In the genomic region with DNA sequence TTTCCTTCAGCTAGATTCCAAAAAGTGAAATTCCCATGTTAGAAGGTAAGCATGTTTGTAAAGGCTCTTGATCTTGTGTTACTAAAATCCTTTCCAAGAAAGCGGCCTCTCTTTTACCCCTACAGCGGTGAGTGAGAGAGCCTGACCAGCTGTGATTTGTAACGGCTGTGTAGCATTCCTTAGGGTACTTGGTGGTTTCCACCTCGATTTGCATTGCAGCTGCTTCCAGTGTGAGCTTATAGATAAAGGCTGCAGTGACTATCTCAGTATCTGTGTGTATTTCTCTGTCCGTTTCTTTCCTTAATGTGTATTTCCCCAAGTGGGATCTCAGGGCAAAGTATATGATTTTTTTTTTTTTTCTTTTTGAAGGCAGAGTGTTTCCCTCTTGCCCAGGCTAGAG, we compare ENCODE assay signal across 1 cellular context.
A peak's percentile ranks its signal among the peaks of the same experiment; 100 is the strongest.
TF ChIP-seq lines count a peak whose summit lies in the region.

No MANE protein-coding gene starts in this region.

TF ChIP-seq in K562, 482 proteins besides CTCF, POLR2A, EP300 and RAD21 (continued from another document and continues in another):
- TF ChIP-seq, protein P1, sequence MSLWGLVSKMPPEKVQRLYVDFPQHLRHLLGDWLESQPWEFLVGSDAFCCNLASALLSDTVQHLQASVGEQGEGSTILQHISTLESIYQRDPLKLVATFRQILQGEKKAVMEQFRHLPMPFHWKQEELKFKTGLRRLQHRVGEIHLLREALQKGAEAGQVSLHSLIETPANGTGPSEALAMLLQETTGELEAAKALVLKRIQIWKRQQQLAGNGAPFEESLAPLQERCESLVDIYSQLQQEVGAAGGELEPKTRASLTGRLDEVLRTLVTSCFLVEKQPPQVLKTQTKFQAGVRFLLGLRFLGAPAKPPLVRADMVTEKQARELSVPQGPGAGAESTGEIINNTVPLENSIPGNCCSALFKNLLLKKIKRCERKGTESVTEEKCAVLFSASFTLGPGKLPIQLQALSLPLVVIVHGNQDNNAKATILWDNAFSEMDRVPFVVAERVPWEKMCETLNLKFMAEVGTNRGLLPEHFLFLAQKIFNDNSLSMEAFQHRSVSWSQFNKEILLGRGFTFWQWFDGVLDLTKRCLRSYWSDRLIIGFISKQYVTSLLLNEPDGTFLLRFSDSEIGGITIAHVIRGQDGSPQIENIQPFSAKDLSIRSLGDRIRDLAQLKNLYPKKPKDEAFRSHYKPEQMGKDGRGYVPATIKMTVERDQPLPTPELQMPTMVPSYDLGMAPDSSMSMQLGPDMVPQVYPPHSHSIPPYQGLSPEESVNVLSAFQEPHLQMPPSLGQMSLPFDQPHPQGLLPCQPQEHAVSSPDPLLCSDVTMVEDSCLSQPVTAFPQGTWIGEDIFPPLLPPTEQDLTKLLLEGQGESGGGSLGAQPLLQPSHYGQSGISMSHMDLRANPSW (CRISPR knock-in tag; IDR thresholded peaks at IDR 0.05), result no peak
- TF ChIP-seq BHLHE40 (IDR thresholded peaks at IDR 0.05; ENCODE audit: low read length) (no peak), AFF1 (IDR thresholded peaks at IDR 0.05; ENCODE audit: low read depth in 1 of 2, partially characterized antibody in 2 of 2) (no peak), MTA3 (IDR thresholded peaks at IDR 0.05; ENCODE audit: borderline replicate concordance) (no peak), ZNF146 (CRISPR knock-in tag; IDR thresholded peaks at IDR 0.05; ENCODE audit: unreplicated experiment) (peak; percentile 20), POLR2AphosphoS5 (IDR thresholded peaks at IDR 0.05; ENCODE audit: control insufficient read depth, insufficient read depth, low read depth, low read length) (no peak), TCF7 (IDR thresholded peaks at IDR 0.05; ENCODE audit: borderline replicate concordance) (no peak), NR2C2 (CRISPR knock-in tag; IDR thresholded peaks at IDR 0.05) (no peak), NR2C2 (tag; IDR thresholded peaks at IDR 0.05) (no peak), STAT5A (IDR thresholded peaks at IDR 0.05; ENCODE audit: borderline replicate concordance, low read length) (0 out of 2 replicates have a peak, but pooled peaks have one; percentile 18), ZBTB26 (CRISPR knock-in tag; IDR thresholded peaks at IDR 0.05) (no peak), THAP7 (CRISPR knock-in tag; IDR thresholded peaks at IDR 0.05) (no peak), HDAC1 (IDR thresholded peaks at IDR 0.05) (peak in 1 of 2 experiments; percentile 73; a peak in 2 of 4 replicates), TAL1 (IDR thresholded peaks at IDR 0.05) (peak; percentile 47; the same call in 1 of the 2 replicates), ZNF717 (CRISPR knock-in tag; IDR thresholded peaks at IDR 0.05) (no peak), MCM2 (IDR thresholded peaks at IDR 0.05; ENCODE audit: low read depth) (no peak), NFXL1 (CRISPR knock-in tag; IDR thresholded peaks at IDR 0.05) (no peak), ELF2 (CRISPR knock-in tag; IDR thresholded peaks at IDR 0.05) (no peak), ARID1B (IDR thresholded peaks at IDR 0.05) (peak; percentile 30; the same call in 1 of the 2 replicates), ZNF584 (CRISPR knock-in tag; IDR thresholded peaks at IDR 0.05; ENCODE audit: low read depth) (no peak), RCOR1 (IDR thresholded peaks at IDR 0.05; ENCODE audit: borderline replicate concordance in 1 of 2, low read depth in 2 of 2, low read length in 2 of 2) (peak; percentile 60 to 90; a peak in 3 of 4 replicates), SETDB1 (IDR thresholded peaks at IDR 0.05; ENCODE audit: low read length) (no peak), ASH1L (IDR thresholded peaks at IDR 0.05; ENCODE audit: borderline replicate concordance, low read depth, partially characterized antibody) (no peak), TBL1XR1 (IDR thresholded peaks at IDR 0.05; ENCODE audit: low read length in 2 of 2) (no peak), CBFB (CRISPR knock-in tag; IDR thresholded peaks at IDR 0.05) (no peak), KDM1A (IDR thresholded peaks at IDR 0.05) (peak; percentile 94), CBFA2T2 (conservative IDR thresholded peaks at IDR 0.05) (peak; percentile 59), ZZZ3 (IDR thresholded peaks at IDR 0.05) (no peak), ZKSCAN1 (IDR thresholded peaks at IDR 0.05; ENCODE audit: low read depth, low read length) (no peak), TCF3 (CRISPR knock-in tag; IDR thresholded peaks at IDR 0.05) (peak; percentile 37), NFE2L1 (tag; IDR thresholded peaks at IDR 0.05; ENCODE audit: borderline replicate concordance, low read depth) (no peak), CHD1 (IDR thresholded peaks at IDR 0.05; ENCODE audit: low read length) (no peak), SP2 (IDR thresholded peaks at IDR 0.05; ENCODE audit: extremely low read depth, low read depth, low read length, poor library complexity, severe bottlenecking) (no peak), THRAP3 (IDR thresholded peaks at IDR 0.05; ENCODE audit: borderline replicate concordance) (no peak), ZKSCAN8 (CRISPR knock-in tag; IDR thresholded peaks at IDR 0.05) (no peak)
- TF ChIP-seq, protein P2, sequence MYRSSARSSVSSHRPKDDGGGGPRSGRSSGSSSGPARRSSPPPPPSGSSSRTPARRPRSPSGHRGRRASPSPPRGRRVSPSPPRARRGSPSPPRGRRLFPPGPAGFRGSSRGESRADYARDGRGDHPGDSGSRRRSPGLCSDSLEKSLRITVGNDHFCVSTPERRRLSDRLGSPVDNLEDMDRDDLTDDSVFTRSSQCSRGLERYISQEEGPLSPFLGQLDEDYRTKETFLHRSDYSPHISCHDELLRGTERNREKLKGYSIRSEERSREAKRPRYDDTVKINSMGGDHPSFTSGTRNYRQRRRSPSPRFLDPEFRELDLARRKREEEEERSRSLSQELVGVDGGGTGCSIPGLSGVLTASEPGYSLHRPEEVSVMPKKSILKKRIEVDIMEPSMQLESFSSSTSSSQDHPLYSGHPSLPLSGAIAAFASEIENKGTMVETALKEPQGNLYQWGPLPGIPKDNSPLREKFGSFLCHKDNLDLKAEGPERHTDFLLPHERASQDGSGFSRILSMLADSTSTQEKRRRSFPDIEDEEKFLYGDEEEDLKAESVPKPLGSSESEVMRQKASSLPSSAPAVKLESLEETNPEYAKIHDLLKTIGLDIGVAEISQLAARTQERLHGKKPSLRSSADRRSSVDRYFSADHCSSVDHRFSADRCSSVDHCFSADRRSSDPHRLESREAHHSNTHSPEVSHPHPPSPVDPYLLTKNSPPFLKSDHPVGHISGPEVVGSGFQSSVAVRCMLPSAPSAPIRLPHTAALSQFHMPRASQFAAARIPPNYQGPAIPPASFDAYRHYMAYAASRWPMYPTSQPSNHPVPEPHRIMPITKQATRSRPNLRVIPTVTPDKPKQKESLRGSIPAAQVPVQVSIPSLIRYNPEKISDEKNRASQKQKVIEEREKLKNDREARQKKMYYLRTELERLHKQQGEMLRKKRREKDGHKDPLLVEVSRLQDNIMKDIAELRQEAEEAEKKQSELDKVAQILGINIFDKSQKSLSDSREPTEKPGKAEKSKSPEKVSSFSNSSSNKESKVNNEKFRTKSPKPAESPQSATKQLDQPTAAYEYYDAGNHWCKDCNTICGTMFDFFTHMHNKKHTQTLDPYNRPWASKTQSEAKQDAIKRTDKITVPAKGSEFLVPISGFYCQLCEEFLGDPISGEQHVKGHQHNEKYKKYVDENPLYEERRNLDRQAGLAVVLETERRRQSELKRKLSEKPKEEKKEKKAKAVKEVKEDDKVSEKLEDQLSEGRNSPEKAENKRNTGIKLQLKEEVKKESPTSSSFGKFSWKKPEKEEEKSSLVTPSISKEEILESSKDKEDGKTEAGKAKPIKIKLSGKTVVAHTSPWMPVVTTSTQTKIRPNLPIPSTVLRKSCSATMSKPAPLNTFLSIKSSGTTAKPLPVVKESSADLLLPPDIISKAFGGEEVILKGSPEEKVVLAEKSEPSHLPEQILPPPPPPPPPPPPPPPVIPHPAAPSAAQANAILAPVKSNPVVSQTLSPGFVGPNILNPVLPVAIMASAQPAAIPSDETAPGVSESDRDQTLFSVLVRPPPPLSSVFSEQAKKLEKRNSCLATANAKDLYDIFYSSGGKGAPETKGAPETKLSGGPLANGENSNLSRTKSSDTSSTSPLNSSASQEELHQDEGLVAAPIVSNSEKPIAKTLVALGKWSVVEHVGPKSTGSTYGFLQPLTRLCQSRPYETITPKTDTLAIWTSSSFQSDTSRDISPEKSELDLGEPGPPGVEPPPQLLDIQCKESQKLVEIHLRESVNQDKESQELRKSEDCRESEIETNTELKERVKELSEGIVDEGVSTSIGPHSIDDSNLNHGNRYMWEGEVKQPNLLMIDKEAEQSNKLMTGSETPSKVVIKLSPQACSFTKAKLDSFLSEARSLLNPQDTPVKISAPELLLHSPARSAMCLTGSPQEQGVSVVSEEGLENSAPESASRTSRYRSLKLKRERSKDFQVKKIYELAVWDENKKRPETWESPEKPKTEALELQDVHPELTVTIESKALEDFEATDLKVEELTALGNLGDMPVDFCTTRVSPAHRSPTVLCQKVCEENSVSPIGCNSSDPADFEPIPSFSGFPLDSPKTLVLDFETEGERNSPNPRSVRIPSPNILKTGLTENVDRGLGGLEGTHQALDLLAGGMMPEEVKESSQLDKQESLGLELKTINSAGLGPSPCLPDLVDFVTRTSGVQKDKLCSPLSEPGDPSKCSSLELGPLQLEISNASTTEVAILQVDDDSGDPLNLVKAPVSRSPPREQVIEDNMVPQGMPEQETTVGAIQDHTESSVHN (IDR thresholded peaks at IDR 0.05; ENCODE audit: borderline replicate concordance in 1 of 2, low read depth in 1 of 2), result no peak
- TF ChIP-seq, protein P3, sequence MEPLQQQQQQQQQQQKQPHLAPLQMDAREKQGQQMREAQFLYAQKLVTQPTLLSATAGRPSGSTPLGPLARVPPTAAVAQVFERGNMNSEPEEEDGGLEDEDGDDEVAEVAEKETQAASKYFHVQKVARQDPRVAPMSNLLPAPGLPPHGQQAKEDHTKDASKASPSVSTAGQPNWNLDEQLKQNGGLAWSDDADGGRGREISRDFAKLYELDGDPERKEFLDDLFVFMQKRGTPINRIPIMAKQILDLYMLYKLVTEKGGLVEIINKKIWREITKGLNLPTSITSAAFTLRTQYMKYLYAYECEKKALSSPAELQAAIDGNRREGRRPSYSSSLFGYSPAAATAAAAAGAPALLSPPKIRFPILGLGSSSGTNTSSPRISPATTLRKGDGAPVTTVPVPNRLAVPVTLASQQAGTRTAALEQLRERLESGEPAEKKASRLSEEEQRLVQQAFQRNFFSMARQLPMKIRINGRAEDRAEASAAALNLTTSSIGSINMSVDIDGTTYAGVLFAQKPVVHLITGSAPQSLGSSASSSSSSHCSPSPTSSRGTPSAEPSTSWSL (CRISPR knock-in tag; IDR thresholded peaks at IDR 0.05; ENCODE audit: borderline replicate concordance), result no peak
- TF ChIP-seq, protein P4, sequence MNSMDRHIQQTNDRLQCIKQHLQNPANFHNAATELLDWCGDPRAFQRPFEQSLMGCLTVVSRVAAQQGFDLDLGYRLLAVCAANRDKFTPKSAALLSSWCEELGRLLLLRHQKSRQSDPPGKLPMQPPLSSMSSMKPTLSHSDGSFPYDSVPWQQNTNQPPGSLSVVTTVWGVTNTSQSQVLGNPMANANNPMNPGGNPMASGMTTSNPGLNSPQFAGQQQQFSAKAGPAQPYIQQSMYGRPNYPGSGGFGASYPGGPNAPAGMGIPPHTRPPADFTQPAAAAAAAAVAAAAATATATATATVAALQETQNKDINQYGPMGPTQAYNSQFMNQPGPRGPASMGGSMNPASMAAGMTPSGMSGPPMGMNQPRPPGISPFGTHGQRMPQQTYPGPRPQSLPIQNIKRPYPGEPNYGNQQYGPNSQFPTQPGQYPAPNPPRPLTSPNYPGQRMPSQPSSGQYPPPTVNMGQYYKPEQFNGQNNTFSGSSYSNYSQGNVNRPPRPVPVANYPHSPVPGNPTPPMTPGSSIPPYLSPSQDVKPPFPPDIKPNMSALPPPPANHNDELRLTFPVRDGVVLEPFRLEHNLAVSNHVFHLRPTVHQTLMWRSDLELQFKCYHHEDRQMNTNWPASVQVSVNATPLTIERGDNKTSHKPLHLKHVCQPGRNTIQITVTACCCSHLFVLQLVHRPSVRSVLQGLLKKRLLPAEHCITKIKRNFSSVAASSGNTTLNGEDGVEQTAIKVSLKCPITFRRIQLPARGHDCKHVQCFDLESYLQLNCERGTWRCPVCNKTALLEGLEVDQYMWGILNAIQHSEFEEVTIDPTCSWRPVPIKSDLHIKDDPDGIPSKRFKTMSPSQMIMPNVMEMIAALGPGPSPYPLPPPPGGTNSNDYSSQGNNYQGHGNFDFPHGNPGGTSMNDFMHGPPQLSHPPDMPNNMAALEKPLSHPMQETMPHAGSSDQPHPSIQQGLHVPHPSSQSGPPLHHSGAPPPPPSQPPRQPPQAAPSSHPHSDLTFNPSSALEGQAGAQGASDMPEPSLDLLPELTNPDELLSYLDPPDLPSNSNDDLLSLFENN (IDR thresholded peaks at IDR 0.05; ENCODE audit: low read depth in 2 of 2, low read length in 2 of 2), result no peak
